ENCODE assay signal across 17 cellular contexts in the genomic region with DNA sequence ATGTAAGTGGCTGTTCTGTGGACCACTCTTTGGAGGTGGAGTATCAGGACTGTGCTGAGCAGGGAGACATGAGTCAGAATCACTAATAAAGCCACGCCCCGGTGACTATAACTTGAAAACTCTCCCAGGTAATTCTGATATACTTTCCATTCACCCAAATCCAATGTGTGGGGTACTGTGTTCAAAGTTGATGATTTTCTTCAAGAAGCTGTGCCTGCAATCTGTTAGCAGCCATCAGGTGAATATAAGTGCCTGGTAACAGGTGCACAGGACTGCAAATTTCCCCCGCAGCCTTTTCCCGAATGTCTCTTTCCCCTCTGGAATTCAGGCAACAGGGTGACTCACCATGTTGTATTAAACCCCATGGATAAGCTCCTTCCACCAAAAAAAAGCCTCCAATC. TPM values are rescaled to one million over a fixed set of nuclear protein-coding genes. Genes with fewer than 3 reads are reported as not detected.
DNase-seq lines count a peak whose midpoint lies in the region; ATAC-seq, FAIRE-seq and TF ChIP-seq lines count a peak whose summit lies in the region.
"Had no signal": no experiment of that assay in that cellular context is flagged by ENCODE, and none has a peak within 500 bp of the region (broad histone marks: within the 10 kb centered on the region; RNA-seq: fewer than 3 reads in every experiment).

No MANE protein-coding gene starts in this region.

- H3K27me3 Mint-ChIP-seq in activated T-cell treated with anti-CD3 and anti-CD28 coated beads, Interleukin-2, amount 50 U/mL, for 4 hours (ENCODE audit: low read depth): no peaks in the 10 kb centered on the region
- peaks cover 9% of the 10 kb centered on the region for H3K27me3 Mint-ChIP-seq in activated naive CD8-positive, alpha-beta T cell treated with anti-CD3 and anti-CD28 coated beads, Interleukin-2, amount 50 U/mL, for 24 hours

- peaks cover 81% of the 10 kb centered on the region for H4K20me1 ChIP-seq in HepG2 (ENCODE audit: insufficient read depth, low read length)

- H2AFZ ChIP-seq in HepG2 (ENCODE audit: low read length): no peak overlapping the region

- H3K27ac Mint-ChIP-seq in activated naive CD8-positive, alpha-beta T cell treated with anti-CD3 and anti-CD28 coated beads, Interleukin-2, amount 50 U/mL, for 24 hours: no peak overlapping the region
- H3K27ac Mint-ChIP-seq: activated CD8-positive, alpha-beta T cell treated with anti-CD3 and anti-CD28 coated beads for 36 hours had no signal

- no peak for TF ChIP-seq EP300 in A549 (IDR thresholded peaks at IDR 0.05)
- TF ChIP-seq EP300 in HepG2 (IDR thresholded peaks at IDR 0.05; ENCODE audit: low read depth in 2 of 2, low read length in 2 of 2): no peak
- TF ChIP-seq EP300 in HepG2 (CRISPR knock-in tag; IDR thresholded peaks at IDR 0.05; ENCODE audit: borderline replicate concordance): no peak

- H3K4me1 ChIP-seq in A549 (peaks cover 16% of the 10 kb centered on the region), HEK293 (ENCODE audit: control insufficient read depth, insufficient read depth, low read length) (no peaks in the 10 kb centered on the region), body of pancreas (peaks cover 57% of the 10 kb centered on the region), HepG2 (ENCODE audit: insufficient read depth, low read length) (peaks cover 27% of the 10 kb centered on the region; the same call in 1 of the 2 replicates)

- TF ChIP-seq RAD21 in A549 (conservative IDR thresholded peaks at IDR 0.05 in 1 of 2, IDR thresholded peaks at IDR 0.05 in 1 of 2) (no peak), HepG2 (CRISPR knock-in tag; IDR thresholded peaks at IDR 0.05) (no peak)

- H3K27me3 ChIP-seq in body of pancreas: no peaks in the 10 kb centered on the region
- H3K27me3 ChIP-seq in HepG2 (ENCODE audit: control insufficient read depth in 1 of 2, insufficient read depth in 2 of 2, low read length in 2 of 2): no peaks in the 10 kb centered on the region
- H3K27me3 ChIP-seq: upper lobe of left lung had no signal

- no peaks in the 10 kb centered on the region for H3K36me3 Mint-ChIP-seq in activated T-cell treated with anti-CD3 and anti-CD28 coated beads, Interleukin-2, amount 50 U/mL, for 4 hours (ENCODE audit: insufficient read depth)
- no peaks in the 10 kb centered on the region for H3K36me3 Mint-ChIP-seq in activated naive CD8-positive, alpha-beta T cell treated with anti-CD3 and anti-CD28 coated beads, Interleukin-2, amount 50 U/mL, for 24 hours (ENCODE audit: low read depth)

- in situ Hi-C loops in HepG2 (cut with HindIII; ENCODE audit: extremely low pct_ligation_motif_present, low pct_unique_long_range_greater_than_20kb): no loop called here

- BruUV-seq in HepG2 (replicated peaks; lab: Mats Ljungman, UMichigan): TSS peak; percentile 4

- POLR2A ChIA-PET in A549 (lab: Yijun Ruan, JAX) (no interaction called here), HEK293 (lab: Yijun Ruan, JAX) (no interaction called here), HepG2 (lab: Yijun Ruan, JAX) (no interaction called here)

- no peaks in the 10 kb centered on the region for H3K9me3 ChIP-seq in A549
- H3K9me3 ChIP-seq in HEK293 (ENCODE audit: control insufficient read depth, insufficient read depth, low read depth, low read length): no peaks in the 10 kb centered on the region
- H3K9me3 ChIP-seq in body of pancreas: no peaks in the 10 kb centered on the region
- no peaks in the 10 kb centered on the region for H3K9me3 ChIP-seq in HepG2 (ENCODE audit: low read length)
- H3K9me3 ChIP-seq: upper lobe of left lung had no signal

- H3K4me1 Mint-ChIP-seq in activated T-cell treated with anti-CD3 and anti-CD28 coated beads, Interleukin-2, amount 50 U/mL, for 4 hours (ENCODE audit: low read depth): no peaks in the 10 kb centered on the region
- H3K4me1 Mint-ChIP-seq in activated naive CD8-positive, alpha-beta T cell treated with anti-CD3 and anti-CD28 coated beads, Interleukin-2, amount 50 U/mL, for 24 hours: no peaks in the 10 kb centered on the region

- FAIRE-seq in A549 (lab: Jason Lieb, UNC) (no peak), HepG2 (lab: Jason Lieb, UNC) (no peak)
- FAIRE-seq: endothelial cell of umbilical vein had no signal

- ATAC-seq in A549 (peak; percentile 65 to 77; a peak in 5 of 6 replicates), body of pancreas (peak; percentile 69), HepG2 (no peak), HG02870 (IDR thresholded peaks at IDR 0.05; ENCODE audit: unreplicated experiment) (no peak)
- ATAC-seq in activated T-cell treated with anti-CD3 and anti-CD28 coated beads, Interleukin-2, amount 50 U/mL, for 4 hours: no peak
- no peak for ATAC-seq in activated naive CD8-positive, alpha-beta T cell treated with anti-CD3 and anti-CD28 coated beads, Interleukin-2, amount 50 U/mL, for 24 hours
- ATAC-seq: activated CD8-positive, alpha-beta T cell treated with anti-CD3 and anti-CD28 coated beads for 36 hours had no signal

- no peak overlapping the region for H3K9ac ChIP-seq in HepG2 (ENCODE audit: insufficient read depth, low read depth, low read length)

- WGBS in A549 (ENCODE audit: missing lambda C conversion rate): 9% methylated on average over 4 of the region's 4 CpGs
- WGBS in body of pancreas, 2 donors: 28 to 50% methylated on average over 4 of the region's 4 CpGs
- 100% methylated on average over 4 of the region's 4 CpGs for WGBS in HepG2 (ENCODE audit: low lambda C conversion rate)

- DNase-seq in A549 (ENCODE audit: low read depth in 1 of 2, low spot score in 1 of 2): peak; percentile 18 to 32
- DNase-seq in body of pancreas: peak; percentile 41 to 68 (median 54)
- no peak for DNase-seq in HepG2 (ENCODE audit: low spot score)
- no peak for DNase-seq in stimulated activated CD4-positive, alpha-beta T cell treated with anti-CD3 and anti-CD28 coated beads, Interleukin-15, amount 100 ng/mL, for 24 hours
- no peak for DNase-seq in activated T-cell treated with anti-CD3 and anti-CD28 coated beads, Interleukin-2, amount 50 U/mL, for 4 hours
- DNase-seq in activated naive CD8-positive, alpha-beta T cell treated with anti-CD3 and anti-CD28 coated beads, Interleukin-2, amount 50 U/mL, for 24 hours: no peak
- DNase-seq: activated CD8-positive, alpha-beta T cell treated with anti-CD3 and anti-CD28 coated beads for 36 hours; activated gamma-delta T cell treated with Interleukin-2 at 50 U/mL for 16 hours; central memory CD4-positive, alpha-beta T cell; Kasumi-1; NCI-H1930; NCI-H748 treated with DMSO at 0.1 percent for 48 hours; stimulated activated CD4-positive, alpha-beta T cell treated with anti-CD3 and anti-CD28 coated beads, Interleukin-2, amount 100 ng/mL, for 24 hours; upper lobe of left lung had no signal

- TF ChIP-seq POLR2A in A549 (IDR thresholded peaks at IDR 0.05; ENCODE audit: low read length) (no peak), body of pancreas (IDR thresholded peaks at IDR 0.05) (no peak), HepG2 (IDR thresholded peaks at IDR 0.05; ENCODE audit: insufficient read depth in 1 of 2, low read depth in 2 of 2, low read length in 2 of 2) (no peak)

- H3K4me2 ChIP-seq in A549 (peak overlapping the region; percentile 71), HepG2 (ENCODE audit: low read depth, low read length) (no peak overlapping the region)

- peaks cover 98% of the 10 kb centered on the region for H3K79me2 ChIP-seq in HepG2 (ENCODE audit: insufficient read depth, low read length)

- H3K36me3 ChIP-seq in HEK293 (ENCODE audit: control insufficient read depth in 2 of 2, insufficient read depth in 1 of 2, low read length in 2 of 2) (no peaks in the 10 kb centered on the region), body of pancreas (replicated peaks in 1 of 2; ENCODE audit: insufficient read depth in 1 of 2, low read depth in 2 of 2) (no peaks in the 10 kb centered on the region), HepG2 (replicated peaks in 1 of 2; ENCODE audit: control insufficient read depth in 1 of 2, insufficient read depth in 2 of 2, low read length in 2 of 2) (no peaks in the 10 kb centered on the region)
- H3K36me3 ChIP-seq: upper lobe of left lung had no signal

- H3K4me3 Mint-ChIP-seq in activated T-cell treated with anti-CD3 and anti-CD28 coated beads, Interleukin-2, amount 50 U/mL, for 4 hours: no peak overlapping the region
- H3K4me3 Mint-ChIP-seq in activated naive CD8-positive, alpha-beta T cell treated with anti-CD3 and anti-CD28 coated beads, Interleukin-2, amount 50 U/mL, for 24 hours: no peak overlapping the region
- H3K4me3 Mint-ChIP-seq: activated CD8-positive, alpha-beta T cell treated with anti-CD3 and anti-CD28 coated beads for 36 hours had no signal

- CTCF ChIA-PET in A549 (lab: Yijun Ruan, JAX) (interaction anchor here (1.2 kb wide), 1 partner anchor 62 kb away, joined by 4 read pairs; no protein-coding TSS in a partner anchor), HEK293 (lab: Yijun Ruan, JAX) (no interaction called here), HepG2 (lab: Yijun Ruan, JAX; ENCODE audit: low intra/inter-chr PET ratio, low total read pairs) (no interaction called here)

- intact Hi-C loops in body of pancreas (cut with DNase I): no loop called here
- intact Hi-C loops in HepG2 (cut with micrococcal nuclease; ENCODE audit: unreplicated experiment): no loop called here

- H3K27ac ChIP-seq in A549: peak overlapping the region in 1 of 2 experiments; percentile 1; a peak in 1 of 6 replicates
- no peak overlapping the region for H3K27ac ChIP-seq in HEK293 (ENCODE audit: extremely low read depth, low read depth, low read length)
- peak overlapping the region; percentile 19 to 67 (median 59) for H3K27ac ChIP-seq in body of pancreas
- H3K27ac ChIP-seq in HepG2 (ENCODE audit: extremely low read length, insufficient read depth, low read length): no peak overlapping the region
- H3K27ac ChIP-seq: upper lobe of left lung had no signal

- H3K9me3 Mint-ChIP-seq in activated T-cell treated with anti-CD3 and anti-CD28 coated beads, Interleukin-2, amount 50 U/mL, for 4 hours: no peaks in the 10 kb centered on the region
- no peaks in the 10 kb centered on the region for H3K9me3 Mint-ChIP-seq in activated naive CD8-positive, alpha-beta T cell treated with anti-CD3 and anti-CD28 coated beads, Interleukin-2, amount 50 U/mL, for 24 hours
- H3K9me3 Mint-ChIP-seq: activated CD8-positive, alpha-beta T cell treated with anti-CD3 and anti-CD28 coated beads for 36 hours had no signal

- H3K4me3 ChIP-seq in A549: 0 out of 3 replicates have a peak overlapping the region, but pooled peaks have one; percentile 21
- peak overlapping the region; percentile 31 for H3K4me3 ChIP-seq in HEK293 (ENCODE audit: low read depth, low read length)
- H3K4me3 ChIP-seq in body of pancreas: no peak overlapping the region
- no peak overlapping the region for H3K4me3 ChIP-seq in HepG2 (replicated peaks in 1 of 3; ENCODE audit: insufficient read depth in 1 of 3, low read depth in 2 of 3, low read length in 3 of 3)
- H3K4me3 ChIP-seq: upper lobe of left lung had no signal

- TF ChIP-seq CTCF in A549 (IDR thresholded peaks at IDR 0.05) (no peak), HEK293 (tag by site-specific recombination; IDR thresholded peaks at IDR 0.05) (no peak), body of pancreas (IDR thresholded peaks at IDR 0.05) (no peak), HepG2 (CRISPR knock-in tag; IDR thresholded peaks at IDR 0.05) (no peak)

RNA-seq across cellular contexts. Expression of a gene that starts 17.0 kb away (rescaled TPM):
- polyA plus RNA-seq in A549 (2011; rRNA removed) (6.6 and 6.8 TPM in 2 replicates), A549 (2017; fragmentation: RNase III; extraction: RNeasy Plus Mini Kit Qiagen cat#74134 plus additional on column Dnase treatment) (4.0 to 5.1 TPM (median 4.7 TPM) in 3 replicates), HepG2 (2011; rRNA removed) (22.2 and 24.6 TPM in 2 replicates)
- polyA plus RNA-seq in A549 (2012; cell fraction: cytosol; rRNA removed): 2.5 and 3.1 TPM in 2 replicates
- 3.6 and 4.7 TPM in 2 replicates for polyA plus RNA-seq in A549 (2012; cell fraction: nucleus; rRNA removed)
- polyA minus RNA-seq in A549 (2011; rRNA and poly(A)+ RNA removed): 9.7 and 10.2 TPM in 2 replicates
- total RNA-seq in body of pancreas (10 to 100 TPM; 44.2 to 63.6 TPM), HepG2 (2016; rRNA removed; fragmentation: Illumina TruSeq; extraction: Trizol) (25.3 and 26.0 TPM in 2 replicates)
- total RNA-seq in HepG2 (2016; cell fraction: cytosol; rRNA removed; fragmentation: Illumina TruSeq; extraction: Trizol; ENCODE audit: low read depth): 19.7 and 22.4 TPM in 2 replicates
- 20.3 and 24.5 TPM in 2 replicates for total RNA-seq in HepG2 (2016; cell fraction: insoluble cytoplasmic fraction; rRNA removed; fragmentation: Illumina TruSeq; extraction: Trizol)
- total RNA-seq in HepG2 (2016; cell fraction: membrane; rRNA removed; fragmentation: Illumina TruSeq; extraction: Trizol): 13.5 and 15.2 TPM in 2 replicates
- total RNA-seq in HepG2 (2016; cell fraction: nucleus; rRNA removed; fragmentation: Illumina TruSeq; extraction: Trizol): 38.6 and 46.5 TPM in 2 replicates
- 16.2 and 18.5 TPM in 2 replicates for polyA plus RNA-seq in HepG2 (2011; cell fraction: cytosol; rRNA removed)
- 39.9 and 44.0 TPM in 2 replicates for polyA plus RNA-seq in HepG2 (2011; cell fraction: nucleus; rRNA removed)
- polyA plus RNA-seq in HepG2 (2012): 22.8 and 24.7 TPM in 2 replicates
- polyA plus RNA-seq in HepG2 (2016; cell fraction: cytosol; fragmentation: Illumina TruSeq; extraction: Trizol; ENCODE audit: low read depth): 0.42 and 0.67 TPM in 2 replicates
- 12.8 and 14.8 TPM in 2 replicates for polyA plus RNA-seq in HepG2 (2016; cell fraction: insoluble cytoplasmic fraction; fragmentation: Illumina TruSeq; extraction: Trizol; ENCODE audit: low read depth)
- 1.3 and 1.8 TPM in 2 replicates for polyA plus RNA-seq in HepG2 (2016; cell fraction: membrane; fragmentation: Illumina TruSeq; extraction: Trizol; ENCODE audit: low read depth)
- polyA plus RNA-seq in HepG2 (2016; cell fraction: nucleus; fragmentation: Illumina TruSeq; extraction: Trizol; ENCODE audit: insufficient read depth, low read depth): 24.7 and 30.8 TPM in 2 replicates
- 5.0 and 41.6 TPM in 2 replicates for polyA minus RNA-seq in HepG2 (2011; rRNA and poly(A)+ RNA removed; ENCODE audit: low replicate concordance)
- 24.9 and 26.3 TPM in 2 replicates for polyA minus RNA-seq in HepG2 (2011; cell fraction: cytosol; rRNA and poly(A)+ RNA removed)
- 140 and 147 TPM in 2 replicates for polyA minus RNA-seq in HepG2 (2011; cell fraction: nucleus; rRNA and poly(A)+ RNA removed)
- under 1 TPM; 0.45 to 0.76 (median 0.46) TPM for total RNA-seq in activated T-cell treated with anti-CD3 and anti-CD28 coated beads, Interleukin-2, amount 50 U/mL, for 4 hours

Comparison
In these comparisons a context has a peak if more than half of its experiments do, and no peak if none do; other contexts are left out.
1. ATAC-seq: peak in A549 (2 of 2) and body of pancreas (single experiment); none in HepG2 (single experiment), activated T-cell treated with anti-CD3 and anti-CD28 coated beads, Interleukin-2, amount 50 U/mL, for 4 hours (0 of 2), HG02870 (single experiment) and activated naive CD8-positive, alpha-beta T cell treated with anti-CD3 and anti-CD28 coated beads, Interleukin-2, amount 50 U/mL, for 24 hours (single experiment).
2. DNase-seq: peak in A549 (2 of 2) and body of pancreas (4 of 4); none in HepG2 (single experiment), stimulated activated CD4-positive, alpha-beta T cell treated with anti-CD3 and anti-CD28 coated beads, Interleukin-15, amount 100 ng/mL, for 24 hours (single experiment), activated T-cell treated with anti-CD3 and anti-CD28 coated beads, Interleukin-2, amount 50 U/mL, for 4 hours (single experiment) and activated naive CD8-positive, alpha-beta T cell treated with anti-CD3 and anti-CD28 coated beads, Interleukin-2, amount 50 U/mL, for 24 hours (single experiment).
3. H3K27ac ChIP-seq: peak in body of pancreas (4 of 4); none in HEK293 (single experiment) and HepG2 (single experiment).
4. H3K4me3 ChIP-seq: peak in A549 (single experiment) and HEK293 (single experiment); none in body of pancreas (0 of 2) and HepG2 (0 of 3).
5. RNA of a gene that starts 17.0 kb away (total RNA-seq): 44.2 to 63.6 TPM in body of pancreas and 13.5 to 46.5 TPM in HepG2; 0.45 to 0.76 TPM in activated T-cell treated with anti-CD3 and anti-CD28 coated beads, Interleukin-2, amount 50 U/mL, for 4 hours; every median in the first group is over 4 times any median in the second.